In the genomic region with DNA sequence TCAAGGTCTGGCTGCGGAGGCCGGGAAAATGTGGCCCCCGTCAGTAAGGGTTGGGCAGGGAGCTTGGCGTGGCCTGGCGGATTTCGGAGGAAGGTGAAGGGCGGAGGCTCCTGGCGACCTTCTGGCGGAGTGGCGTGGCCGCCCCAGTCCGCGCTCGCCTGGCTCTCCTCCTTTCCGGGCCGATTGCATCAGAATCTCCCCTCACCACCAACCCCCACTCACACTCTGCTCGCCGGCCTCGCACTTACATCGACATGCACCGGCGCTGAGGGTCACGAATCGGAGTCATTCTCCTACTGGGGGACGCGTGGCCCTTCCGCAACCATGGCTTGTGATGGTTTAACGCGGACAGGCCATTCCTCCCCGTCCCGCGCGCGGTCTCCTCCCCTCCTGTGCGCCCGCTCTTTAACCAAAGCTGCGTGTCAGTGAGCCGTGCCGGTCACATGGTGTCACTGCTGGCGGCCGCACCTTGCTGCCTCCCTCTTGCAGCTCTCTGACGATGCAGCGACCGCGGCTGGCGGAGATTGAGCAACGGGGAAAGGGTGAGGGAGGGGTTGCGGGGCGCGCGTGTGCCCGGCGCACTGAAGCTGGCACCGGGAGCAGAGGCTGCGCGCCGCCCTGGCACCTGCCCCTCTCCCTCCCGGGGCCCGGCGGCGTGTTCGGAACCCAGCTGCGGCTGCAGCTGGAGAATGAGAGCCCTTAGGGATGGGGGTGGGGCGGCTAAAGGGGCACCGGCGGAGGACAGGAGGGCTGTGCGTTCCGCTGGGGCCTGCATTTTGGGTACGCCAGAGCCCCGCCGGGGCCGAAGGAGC, we compare ENCODE assay signal across 1 cellular context.
TF ChIP-seq lines count a peak whose summit lies in the region.

A gene (minus strand): TSS at position 427 of the 812 bp plus-strand sequence. CDS start 29,243 bp downstream, outside the sequence.

TF ChIP-seq in HepG2, 621 proteins besides CTCF, POLR2A, EP300 and RAD21 (continued from another document and continues in another):
- peak; percentile 85 for TF ChIP-seq ZNF562 (CRISPR knock-in tag; IDR thresholded peaks at IDR 0.05; ENCODE audit: borderline replicate concordance)
- peak; percentile 89; the same call in 1 of the 2 replicates for TF ChIP-seq GLI4 (CRISPR knock-in tag; IDR thresholded peaks at IDR 0.05; ENCODE audit: borderline replicate concordance)
- TF ChIP-seq ZNF138 (CRISPR knock-in tag; IDR thresholded peaks at IDR 0.05; ENCODE audit: low read depth) = peak; percentile 86; the same call in 1 of the 2 replicates
- peak; percentile 21; the same call in 1 of the 2 replicates for TF ChIP-seq NFYB (CRISPR knock-in tag; IDR thresholded peaks at IDR 0.05)
- peak; percentile 81 for TF ChIP-seq PITX1 (CRISPR knock-in tag; IDR thresholded peaks at IDR 0.05)
- TF ChIP-seq SIX1 (CRISPR knock-in tag; IDR thresholded peaks at IDR 0.05; ENCODE audit: borderline replicate concordance) = no peak
- peak; percentile 52; the same call in 1 of the 2 replicates for TF ChIP-seq ZNF234 (CRISPR knock-in tag; conservative IDR thresholded peaks at IDR 0.05)
- TF ChIP-seq, protein P1, sequence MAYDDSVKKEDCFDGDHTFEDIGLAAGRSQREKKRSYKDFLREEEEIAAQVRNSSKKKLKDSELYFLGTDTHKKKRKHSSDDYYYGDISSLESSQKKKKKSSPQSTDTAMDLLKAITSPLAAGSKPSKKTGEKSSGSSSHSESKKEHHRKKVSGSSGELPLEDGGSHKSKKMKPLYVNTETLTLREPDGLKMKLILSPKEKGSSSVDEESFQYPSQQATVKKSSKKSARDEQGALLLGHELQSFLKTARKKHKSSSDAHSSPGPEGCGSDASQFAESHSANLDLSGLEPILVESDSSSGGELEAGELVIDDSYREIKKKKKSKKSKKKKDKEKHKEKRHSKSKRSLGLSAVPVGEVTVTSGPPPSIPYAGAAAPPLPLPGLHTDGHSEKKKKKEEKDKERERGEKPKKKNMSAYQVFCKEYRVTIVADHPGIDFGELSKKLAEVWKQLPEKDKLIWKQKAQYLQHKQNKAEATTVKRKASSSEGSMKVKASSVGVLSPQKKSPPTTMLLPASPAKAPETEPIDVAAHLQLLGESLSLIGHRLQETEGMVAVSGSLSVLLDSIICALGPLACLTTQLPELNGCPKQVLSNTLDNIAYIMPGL (CRISPR knock-in tag; IDR thresholded peaks at IDR 0.05; ENCODE audit: borderline replicate concordance in 1 of 2, low read depth in 1 of 2) = peak; percentile 81 to 82
- TF ChIP-seq ZNF367 (CRISPR knock-in tag; IDR thresholded peaks at IDR 0.05; ENCODE audit: borderline replicate concordance) = peak; percentile 85
- TF ChIP-seq U2AF2 (IDR thresholded peaks at IDR 0.05; ENCODE audit: low read depth, low read length) = no peak
- TF ChIP-seq, protein P2, sequence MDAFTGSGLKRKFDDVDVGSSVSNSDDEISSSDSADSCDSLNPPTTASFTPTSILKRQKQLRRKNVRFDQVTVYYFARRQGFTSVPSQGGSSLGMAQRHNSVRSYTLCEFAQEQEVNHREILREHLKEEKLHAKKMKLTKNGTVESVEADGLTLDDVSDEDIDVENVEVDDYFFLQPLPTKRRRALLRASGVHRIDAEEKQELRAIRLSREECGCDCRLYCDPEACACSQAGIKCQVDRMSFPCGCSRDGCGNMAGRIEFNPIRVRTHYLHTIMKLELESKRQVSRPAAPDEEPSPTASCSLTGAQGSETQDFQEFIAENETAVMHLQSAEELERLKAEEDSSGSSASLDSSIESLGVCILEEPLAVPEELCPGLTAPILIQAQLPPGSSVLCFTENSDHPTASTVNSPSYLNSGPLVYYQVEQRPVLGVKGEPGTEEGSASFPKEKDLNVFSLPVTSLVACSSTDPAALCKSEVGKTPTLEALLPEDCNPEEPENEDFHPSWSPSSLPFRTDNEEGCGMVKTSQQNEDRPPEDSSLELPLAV (CRISPR knock-in tag; conservative IDR thresholded peaks at IDR 0.05; ENCODE audit: low read depth) = no peak
- TF ChIP-seq, protein P3, sequence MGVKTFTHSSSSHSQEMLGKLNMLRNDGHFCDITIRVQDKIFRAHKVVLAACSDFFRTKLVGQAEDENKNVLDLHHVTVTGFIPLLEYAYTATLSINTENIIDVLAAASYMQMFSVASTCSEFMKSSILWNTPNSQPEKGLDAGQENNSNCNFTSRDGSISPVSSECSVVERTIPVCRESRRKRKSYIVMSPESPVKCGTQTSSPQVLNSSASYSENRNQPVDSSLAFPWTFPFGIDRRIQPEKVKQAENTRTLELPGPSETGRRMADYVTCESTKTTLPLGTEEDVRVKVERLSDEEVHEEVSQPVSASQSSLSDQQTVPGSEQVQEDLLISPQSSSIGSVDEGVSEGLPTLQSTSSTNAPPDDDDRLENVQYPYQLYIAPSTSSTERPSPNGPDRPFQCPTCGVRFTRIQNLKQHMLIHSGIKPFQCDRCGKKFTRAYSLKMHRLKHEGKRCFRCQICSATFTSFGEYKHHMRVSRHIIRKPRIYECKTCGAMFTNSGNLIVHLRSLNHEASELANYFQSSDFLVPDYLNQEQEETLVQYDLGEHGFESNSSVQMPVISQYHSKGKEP (CRISPR knock-in tag; IDR thresholded peaks at IDR 0.05) = no peak
- TF ChIP-seq FOXA1 (IDR thresholded peaks at IDR 0.05) = no peak
- no peak; the same call in 1 of the 2 replicates for TF ChIP-seq FOXA1 (CRISPR knock-in tag; IDR thresholded peaks at IDR 0.05)
- TF ChIP-seq, protein P4, sequence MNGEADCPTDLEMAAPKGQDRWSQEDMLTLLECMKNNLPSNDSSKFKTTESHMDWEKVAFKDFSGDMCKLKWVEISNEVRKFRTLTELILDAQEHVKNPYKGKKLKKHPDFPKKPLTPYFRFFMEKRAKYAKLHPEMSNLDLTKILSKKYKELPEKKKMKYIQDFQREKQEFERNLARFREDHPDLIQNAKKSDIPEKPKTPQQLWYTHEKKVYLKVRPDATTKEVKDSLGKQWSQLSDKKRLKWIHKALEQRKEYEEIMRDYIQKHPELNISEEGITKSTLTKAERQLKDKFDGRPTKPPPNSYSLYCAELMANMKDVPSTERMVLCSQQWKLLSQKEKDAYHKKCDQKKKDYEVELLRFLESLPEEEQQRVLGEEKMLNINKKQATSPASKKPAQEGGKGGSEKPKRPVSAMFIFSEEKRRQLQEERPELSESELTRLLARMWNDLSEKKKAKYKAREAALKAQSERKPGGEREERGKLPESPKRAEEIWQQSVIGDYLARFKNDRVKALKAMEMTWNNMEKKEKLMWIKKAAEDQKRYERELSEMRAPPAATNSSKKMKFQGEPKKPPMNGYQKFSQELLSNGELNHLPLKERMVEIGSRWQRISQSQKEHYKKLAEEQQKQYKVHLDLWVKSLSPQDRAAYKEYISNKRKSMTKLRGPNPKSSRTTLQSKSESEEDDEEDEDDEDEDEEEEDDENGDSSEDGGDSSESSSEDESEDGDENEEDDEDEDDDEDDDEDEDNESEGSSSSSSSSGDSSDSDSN (CRISPR knock-in tag; IDR thresholded peaks at IDR 0.05) = peak; percentile 94
- TF ChIP-seq, protein P5, sequence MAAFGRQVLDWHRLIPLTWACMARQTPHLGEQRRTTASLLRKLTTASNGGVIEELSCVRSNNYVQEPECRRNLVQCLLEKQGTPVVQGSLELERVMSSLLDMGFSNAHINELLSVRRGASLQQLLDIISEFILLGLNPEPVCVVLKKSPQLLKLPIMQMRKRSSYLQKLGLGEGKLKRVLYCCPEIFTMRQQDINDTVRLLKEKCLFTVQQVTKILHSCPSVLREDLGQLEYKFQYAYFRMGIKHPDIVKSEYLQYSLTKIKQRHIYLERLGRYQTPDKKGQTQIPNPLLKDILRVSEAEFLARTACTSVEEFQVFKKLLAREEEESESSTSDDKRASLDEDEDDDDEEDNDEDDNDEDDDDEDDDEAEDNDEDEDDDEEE (CRISPR knock-in tag; IDR thresholded peaks at IDR 0.05) = peak; percentile 88
- TF ChIP-seq RFX3 (CRISPR knock-in tag; IDR thresholded peaks at IDR 0.05) = no peak
- no peak; the same call in 1 of the 2 replicates for TF ChIP-seq RARA (CRISPR knock-in tag; IDR thresholded peaks at IDR 0.05)
- TF ChIP-seq NR3C1 (CRISPR knock-in tag; IDR thresholded peaks at IDR 0.05) = no peak
- TF ChIP-seq CHCHD3 (CRISPR knock-in tag; IDR thresholded peaks at IDR 0.05) = no peak; the same call in 1 of the 2 replicates
- TF ChIP-seq ASH2L (IDR thresholded peaks at IDR 0.05; ENCODE audit: insufficient read length, low read depth, low read length) = peak; percentile 69
- peak; percentile 97 for TF ChIP-seq ZNF737 (CRISPR knock-in tag; IDR thresholded peaks at IDR 0.05; ENCODE audit: borderline replicate concordance)
- peak; percentile 69 for TF ChIP-seq ZNF7 (CRISPR knock-in tag; IDR thresholded peaks at IDR 0.05)
- TF ChIP-seq TCF7 (IDR thresholded peaks at IDR 0.05; ENCODE audit: low read depth) = no peak
- TF ChIP-seq GATAD2A (CRISPR knock-in tag; IDR thresholded peaks at IDR 0.05) = peak; percentile 84
- TF ChIP-seq, protein P6, sequence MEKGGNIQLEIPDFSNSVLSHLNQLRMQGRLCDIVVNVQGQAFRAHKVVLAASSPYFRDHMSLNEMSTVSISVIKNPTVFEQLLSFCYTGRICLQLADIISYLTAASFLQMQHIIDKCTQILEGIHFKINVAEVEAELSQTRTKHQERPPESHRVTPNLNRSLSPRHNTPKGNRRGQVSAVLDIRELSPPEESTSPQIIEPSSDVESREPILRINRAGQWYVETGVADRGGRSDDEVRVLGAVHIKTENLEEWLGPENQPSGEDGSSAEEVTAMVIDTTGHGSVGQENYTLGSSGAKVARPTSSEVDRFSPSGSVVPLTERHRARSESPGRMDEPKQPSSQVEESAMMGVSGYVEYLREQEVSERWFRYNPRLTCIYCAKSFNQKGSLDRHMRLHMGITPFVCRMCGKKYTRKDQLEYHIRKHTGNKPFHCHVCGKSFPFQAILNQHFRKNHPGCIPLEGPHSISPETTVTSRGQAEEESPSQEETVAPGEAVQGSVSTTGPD (CRISPR knock-in tag; IDR thresholded peaks at IDR 0.05) = peak; percentile 76; the same call in 1 of the 2 replicates
- TF ChIP-seq, protein P7, sequence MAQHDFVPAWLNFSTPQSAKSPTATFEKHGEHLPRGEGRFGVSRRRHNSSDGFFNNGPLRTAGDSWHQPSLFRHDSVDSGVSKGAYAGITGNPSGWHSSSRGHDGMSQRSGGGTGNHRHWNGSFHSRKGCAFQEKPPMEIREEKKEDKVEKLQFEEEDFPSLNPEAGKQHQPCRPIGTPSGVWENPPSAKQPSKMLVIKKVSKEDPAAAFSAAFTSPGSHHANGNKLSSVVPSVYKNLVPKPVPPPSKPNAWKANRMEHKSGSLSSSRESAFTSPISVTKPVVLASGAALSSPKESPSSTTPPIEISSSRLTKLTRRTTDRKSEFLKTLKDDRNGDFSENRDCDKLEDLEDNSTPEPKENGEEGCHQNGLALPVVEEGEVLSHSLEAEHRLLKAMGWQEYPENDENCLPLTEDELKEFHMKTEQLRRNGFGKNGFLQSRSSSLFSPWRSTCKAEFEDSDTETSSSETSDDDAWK (CRISPR knock-in tag; IDR thresholded peaks at IDR 0.05) = no peak
- peak; percentile 94 for TF ChIP-seq TGIF2 (CRISPR knock-in tag; IDR thresholded peaks at IDR 0.05)
- TF ChIP-seq FOXK2 (IDR thresholded peaks at IDR 0.05) = no peak
- no peak for TF ChIP-seq NFIC (IDR thresholded peaks at IDR 0.05; ENCODE audit: low read length)
- no peak for TF ChIP-seq U2AF1 (optimal IDR thresholded peaks at IDR 0.05; ENCODE audit: low read depth, low read length)
- TF ChIP-seq, protein P8, sequence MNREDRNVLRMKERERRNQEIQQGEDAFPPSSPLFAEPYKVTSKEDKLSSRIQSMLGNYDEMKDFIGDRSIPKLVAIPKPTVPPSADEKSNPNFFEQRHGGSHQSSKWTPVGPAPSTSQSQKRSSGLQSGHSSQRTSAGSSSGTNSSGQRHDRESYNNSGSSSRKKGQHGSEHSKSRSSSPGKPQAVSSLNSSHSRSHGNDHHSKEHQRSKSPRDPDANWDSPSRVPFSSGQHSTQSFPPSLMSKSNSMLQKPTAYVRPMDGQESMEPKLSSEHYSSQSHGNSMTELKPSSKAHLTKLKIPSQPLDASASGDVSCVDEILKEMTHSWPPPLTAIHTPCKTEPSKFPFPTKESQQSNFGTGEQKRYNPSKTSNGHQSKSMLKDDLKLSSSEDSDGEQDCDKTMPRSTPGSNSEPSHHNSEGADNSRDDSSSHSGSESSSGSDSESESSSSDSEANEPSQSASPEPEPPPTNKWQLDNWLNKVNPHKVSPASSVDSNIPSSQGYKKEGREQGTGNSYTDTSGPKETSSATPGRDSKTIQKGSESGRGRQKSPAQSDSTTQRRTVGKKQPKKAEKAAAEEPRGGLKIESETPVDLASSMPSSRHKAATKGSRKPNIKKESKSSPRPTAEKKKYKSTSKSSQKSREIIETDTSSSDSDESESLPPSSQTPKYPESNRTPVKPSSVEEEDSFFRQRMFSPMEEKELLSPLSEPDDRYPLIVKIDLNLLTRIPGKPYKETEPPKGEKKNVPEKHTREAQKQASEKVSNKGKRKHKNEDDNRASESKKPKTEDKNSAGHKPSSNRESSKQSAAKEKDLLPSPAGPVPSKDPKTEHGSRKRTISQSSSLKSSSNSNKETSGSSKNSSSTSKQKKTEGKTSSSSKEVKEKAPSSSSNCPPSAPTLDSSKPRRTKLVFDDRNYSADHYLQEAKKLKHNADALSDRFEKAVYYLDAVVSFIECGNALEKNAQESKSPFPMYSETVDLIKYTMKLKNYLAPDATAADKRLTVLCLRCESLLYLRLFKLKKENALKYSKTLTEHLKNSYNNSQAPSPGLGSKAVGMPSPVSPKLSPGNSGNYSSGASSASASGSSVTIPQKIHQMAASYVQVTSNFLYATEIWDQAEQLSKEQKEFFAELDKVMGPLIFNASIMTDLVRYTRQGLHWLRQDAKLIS (CRISPR knock-in tag; IDR thresholded peaks at IDR 0.05) = 0 out of 2 replicates have a peak, but pooled peaks have one; percentile 44
- peak; percentile 24 for TF ChIP-seq HNRNPH1 (optimal IDR thresholded peaks at IDR 0.05; ENCODE audit: low read depth, low read length)
- peak; percentile 67; the same call in 1 of the 2 replicates for TF ChIP-seq MEF2D (CRISPR knock-in tag; IDR thresholded peaks at IDR 0.05)
- TF ChIP-seq, protein P9, sequence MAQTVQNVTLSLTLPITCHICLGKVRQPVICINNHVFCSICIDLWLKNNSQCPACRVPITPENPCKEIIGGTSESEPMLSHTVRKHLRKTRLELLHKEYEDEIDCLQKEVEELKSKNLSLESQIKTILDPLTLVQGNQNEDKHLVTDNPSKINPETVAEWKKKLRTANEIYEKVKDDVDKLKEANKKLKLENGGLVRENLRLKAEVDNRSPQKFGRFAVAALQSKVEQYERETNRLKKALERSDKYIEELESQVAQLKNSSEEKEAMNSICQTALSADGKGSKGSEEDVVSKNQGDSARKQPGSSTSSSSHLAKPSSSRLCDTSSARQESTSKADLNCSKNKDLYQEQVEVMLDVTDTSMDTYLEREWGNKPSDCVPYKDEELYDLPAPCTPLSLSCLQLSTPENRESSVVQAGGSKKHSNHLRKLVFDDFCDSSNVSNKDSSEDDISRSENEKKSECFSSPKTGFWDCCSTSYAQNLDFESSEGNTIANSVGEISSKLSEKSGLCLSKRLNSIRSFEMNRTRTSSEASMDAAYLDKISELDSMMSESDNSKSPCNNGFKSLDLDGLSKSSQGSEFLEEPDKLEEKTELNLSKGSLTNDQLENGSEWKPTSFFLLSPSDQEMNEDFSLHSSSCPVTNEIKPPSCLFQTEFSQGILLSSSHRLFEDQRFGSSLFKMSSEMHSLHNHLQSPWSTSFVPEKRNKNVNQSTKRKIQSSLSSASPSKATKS (CRISPR knock-in tag; IDR thresholded peaks at IDR 0.05) = 0 out of 2 replicates have a peak, but pooled peaks have one; percentile 50
- TF ChIP-seq, protein P10, sequence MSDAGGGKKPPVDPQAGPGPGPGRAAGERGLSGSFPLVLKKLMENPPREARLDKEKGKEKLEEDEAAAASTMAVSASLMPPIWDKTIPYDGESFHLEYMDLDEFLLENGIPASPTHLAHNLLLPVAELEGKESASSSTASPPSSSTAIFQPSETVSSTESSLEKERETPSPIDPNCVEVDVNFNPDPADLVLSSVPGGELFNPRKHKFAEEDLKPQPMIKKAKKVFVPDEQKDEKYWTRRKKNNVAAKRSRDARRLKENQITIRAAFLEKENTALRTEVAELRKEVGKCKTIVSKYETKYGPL (CRISPR knock-in tag; IDR thresholded peaks at IDR 0.05) = no peak; the same call in none of the 2 replicates
- TF ChIP-seq KLF9 (CRISPR knock-in tag; IDR thresholded peaks at IDR 0.05; ENCODE audit: low read depth) = no peak
- TF ChIP-seq TAF1 (CRISPR knock-in tag; IDR thresholded peaks at IDR 0.05) = peak; percentile 91
- peak; percentile 90 for TF ChIP-seq IKZF4 (CRISPR knock-in tag; IDR thresholded peaks at IDR 0.05; ENCODE audit: borderline replicate concordance, low read depth, not compliant biosample characterization)
